Comparison of ENCODE assay signal across 2 cellular contexts in genomic region chr6:158384671-158385110, GRCh38.
A peak's percentile ranks its signal among the peaks of the same experiment; 100 is the strongest.
TF ChIP-seq lines count a peak whose summit lies in the region.

No MANE protein-coding gene starts in this region.

TF ChIP-seq in IMR-90, 13 proteins besides CTCF, POLR2A, EP300 and RAD21 (continued from another document):
- TF ChIP-seq FOS (IDR thresholded peaks at IDR 0.05; ENCODE audit: low read depth, low read length): no peak
- TF ChIP-seq, protein P1, sequence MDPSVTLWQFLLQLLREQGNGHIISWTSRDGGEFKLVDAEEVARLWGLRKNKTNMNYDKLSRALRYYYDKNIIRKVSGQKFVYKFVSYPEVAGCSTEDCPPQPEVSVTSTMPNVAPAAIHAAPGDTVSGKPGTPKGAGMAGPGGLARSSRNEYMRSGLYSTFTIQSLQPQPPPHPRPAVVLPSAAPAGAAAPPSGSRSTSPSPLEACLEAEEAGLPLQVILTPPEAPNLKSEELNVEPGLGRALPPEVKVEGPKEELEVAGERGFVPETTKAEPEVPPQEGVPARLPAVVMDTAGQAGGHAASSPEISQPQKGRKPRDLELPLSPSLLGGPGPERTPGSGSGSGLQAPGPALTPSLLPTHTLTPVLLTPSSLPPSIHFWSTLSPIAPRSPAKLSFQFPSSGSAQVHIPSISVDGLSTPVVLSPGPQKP (IDR thresholded peaks at IDR 0.05; ENCODE audit: borderline replicate concordance, low read depth, low read length): no peak
- TF ChIP-seq NFE2L2 (IDR thresholded peaks at IDR 0.05; ENCODE audit: low read depth, low read length): no peak
- no peak for TF ChIP-seq BHLHE40 (IDR thresholded peaks at IDR 0.05; ENCODE audit: low read depth, low read length)
- no peak for TF ChIP-seq MAZ (IDR thresholded peaks at IDR 0.05; ENCODE audit: borderline replicate concordance, low read depth, low read length)

TF ChIP-seq in SK-N-SH, 30 proteins besides CTCF, POLR2A, EP300 and RAD21 (continued from another document):
- TF ChIP-seq ZBTB33 (IDR thresholded peaks at IDR 0.05; ENCODE audit: borderline replicate concordance, low read depth) (no peak), SIN3A (IDR thresholded peaks at IDR 0.05; ENCODE audit: borderline replicate concordance, low read depth, low read length) (no peak), REST (IDR thresholded peaks at IDR 0.05; ENCODE audit: low read depth, low read length) (no peak), NFIC (IDR thresholded peaks at IDR 0.05; ENCODE audit: borderline replicate concordance) (peak; percentile 72; the same call in 1 of the 2 replicates), TCF12 (IDR thresholded peaks at IDR 0.05) (peak; percentile 29; the same call in 1 of the 2 replicates), JUND (IDR thresholded peaks at IDR 0.05) (peak; percentile 29; the same call in 1 of the 2 replicates), GATA2 (CRISPR knock-in tag; IDR thresholded peaks at IDR 0.05) (no peak), SMC3 (IDR thresholded peaks at IDR 0.05; ENCODE audit: low read depth, low read length) (no peak), PBX3 (IDR thresholded peaks at IDR 0.05) (peak; percentile 58)
TF ChIP-seq in SK-N-SH: peak in this region for 5.
